11 cellular contexts compared by ENCODE assay signal in the genomic region with DNA sequence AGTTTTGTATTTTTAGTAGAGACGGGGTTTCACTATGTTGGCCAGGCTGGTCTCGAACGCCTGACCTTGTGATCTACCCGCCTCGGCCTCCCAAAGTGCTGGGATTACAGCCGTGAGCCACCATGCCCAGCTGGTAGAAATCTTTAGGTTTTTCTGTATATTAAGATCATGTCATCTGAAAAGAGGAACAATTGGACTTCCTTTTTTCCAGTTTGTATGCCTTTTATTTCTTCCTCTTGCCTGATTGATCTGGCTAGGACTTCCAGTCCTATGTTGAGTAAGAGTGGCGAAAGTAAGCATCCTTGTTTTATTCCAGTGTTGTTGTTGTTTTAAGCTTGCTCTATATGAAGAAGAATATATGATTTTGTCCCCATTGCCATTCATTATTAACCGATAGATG.
"Had no signal": no experiment of that assay in that cellular context is flagged by ENCODE, and none has a peak within 500 bp of the region (broad histone marks: within the 10 kb centered on the region; RNA-seq: fewer than 3 reads in every experiment).

No MANE protein-coding gene starts in this region.

- H3K27ac Mint-ChIP-seq: activated CD4-positive, alpha-beta memory T cell treated with anti-CD3 and anti-CD28 coated beads for 36 hours; activated naive CD8-positive, alpha-beta T cell had no signal

- H3K27ac ChIP-seq: brain microvascular endothelial cell, VCaP had no signal

- DNase-seq: activated CD4-positive, alpha-beta memory T cell treated with anti-CD3 and anti-CD28 coated beads for 36 hours; activated gamma-delta T cell; activated T-cell treated with anti-CD3 and anti-CD28 coated beads, Interleukin-2, amount 50 U/mL, for 4 hours; amygdala; brain microvascular endothelial cell; cerebellar nuclear complex; midbrain; T-helper 2 cell had no signal

- H3K36me3 Mint-ChIP-seq: activated CD4-positive, alpha-beta memory T cell treated with anti-CD3 and anti-CD28 coated beads for 36 hours had no signal

- H3K4me3 Mint-ChIP-seq: activated CD4-positive, alpha-beta memory T cell treated with anti-CD3 and anti-CD28 coated beads for 36 hours; activated naive CD8-positive, alpha-beta T cell; activated T-cell treated with anti-CD3 and anti-CD28 coated beads, Interleukin-2, amount 50 U/mL, for 4 hours had no signal

- H3K9me3 Mint-ChIP-seq: activated T-cell treated with anti-CD3 and anti-CD28 coated beads, Interleukin-2, amount 50 U/mL, for 4 hours had no signal

- H3K36me3 ChIP-seq: brain microvascular endothelial cell had no signal

- H3K27me3 ChIP-seq: brain microvascular endothelial cell had no signal

- H3K4me3 ChIP-seq: lung had no signal

- ATAC-seq: activated T-cell treated with anti-CD3 and anti-CD28 coated beads, Interleukin-2, amount 50 U/mL, for 4 hours had no signal
